ENCODE assay signal across 8 cellular contexts in the genomic region with DNA sequence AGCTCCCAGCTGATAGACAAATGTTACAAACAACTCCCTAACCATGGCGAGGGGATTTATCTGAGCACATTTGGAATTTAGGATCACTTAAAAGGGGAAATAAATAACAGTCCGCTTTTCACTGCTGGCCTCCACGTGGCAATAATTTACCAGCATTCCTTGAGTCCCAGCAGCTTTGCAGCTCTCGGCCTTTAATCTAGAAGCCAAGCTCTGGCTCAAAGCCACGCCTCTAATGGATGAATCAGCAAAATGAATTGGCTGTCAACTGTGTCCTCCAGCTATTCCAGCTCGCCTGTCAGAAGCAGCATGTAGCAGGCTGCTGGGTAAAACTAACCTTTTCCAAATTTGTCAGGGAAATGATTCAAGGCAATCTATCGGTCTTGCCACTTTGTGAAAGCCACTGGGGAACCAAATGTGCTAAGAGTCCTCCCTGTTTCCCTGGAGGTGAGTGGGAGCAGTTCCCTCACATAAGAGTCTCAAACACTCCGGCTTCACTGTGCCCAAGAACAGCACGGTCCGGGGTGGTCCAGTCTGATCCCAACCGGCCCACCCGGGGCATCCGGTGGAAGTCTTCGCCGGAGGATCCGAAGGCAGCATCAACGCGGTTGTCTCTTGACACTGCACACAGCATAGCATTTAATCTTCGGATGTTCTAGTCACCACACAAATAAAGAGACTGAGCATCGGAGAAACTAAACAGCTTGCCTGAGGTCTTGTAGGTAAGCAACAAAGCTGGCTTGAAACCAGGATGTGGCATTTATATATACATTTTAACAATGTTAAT.
A peak's percentile ranks its signal among the peaks of the same experiment; 100 is the strongest.
DNase-seq lines count a peak whose midpoint lies in the region; ATAC-seq, FAIRE-seq and TF ChIP-seq lines count a peak whose summit lies in the region.

No MANE protein-coding gene starts in this region.

- no peaks in the 10 kb centered on the region for H3K79me2 ChIP-seq in PC-3 (ENCODE audit: low read length)
- no peaks in the 10 kb centered on the region for H3K79me2 ChIP-seq in HepG2 (ENCODE audit: insufficient read depth, low read length)

- TF ChIP-seq EP300 in HepG2 (IDR thresholded peaks at IDR 0.05; ENCODE audit: low read depth in 2 of 2, low read length in 2 of 2) (peak in 1 of 2 experiments; percentile 74; a peak in 1 of 4 replicates), HepG2 (CRISPR knock-in tag; IDR thresholded peaks at IDR 0.05; ENCODE audit: borderline replicate concordance) (peak; percentile 49; the same call in 1 of the 2 replicates)

- peak overlapping the region; percentile 43 for H3K9ac ChIP-seq in PC-3 (ENCODE audit: low read length)
- no peak overlapping the region for H3K9ac ChIP-seq in duodenal mucosa (ENCODE audit: low read depth in 1 of 2, low read length in 2 of 2)
- H3K9ac ChIP-seq in HepG2 (ENCODE audit: insufficient read depth, low read depth, low read length): peak overlapping the region; percentile 63

- DNase-seq in GM19239 (ENCODE audit: insufficient read length, low spot score) (no peak), PC-3 (peak; percentile 92), HepG2 (ENCODE audit: low spot score) (peak; percentile 98), tibial artery (peak; percentile 88 to 90)
- DNase-seq in activated CD4-positive, alpha-beta T cell treated with anti-CD3 and anti-CD28 coated beads, Interleukin-2, amount 50 U/mL, for 4 hours: no peak

- H3K4me2 ChIP-seq in PC-3 (ENCODE audit: low read length) (peak overlapping the region; percentile 82), HepG2 (ENCODE audit: low read depth, low read length) (peak overlapping the region; percentile 87)

- no peaks in the 10 kb centered on the region for H3K9me2 ChIP-seq in PC-3 (replicated peaks; ENCODE audit: low read length)

- H3K36me3 ChIP-seq in PC-3 (ENCODE audit: low read depth, low read length): no peaks in the 10 kb centered on the region
- H3K36me3 ChIP-seq in duodenal mucosa (ENCODE audit: control insufficient read depth in 1 of 2, insufficient read depth in 2 of 2, low read length in 2 of 2): peaks cover 0 to 5% of the 10 kb centered on the region in 2 donors
- H3K36me3 ChIP-seq in HepG2 (replicated peaks in 1 of 2; ENCODE audit: control insufficient read depth in 1 of 2, insufficient read depth in 2 of 2, low read length in 2 of 2): peaks cover 5 to 15% of the 10 kb centered on the region in 2 experiments; a peak in 4 of 5 replicates
- H3K36me3 ChIP-seq in tibial artery: peaks cover 8 to 11% (median 9%) of the 10 kb centered on the region in 3 donors

- no peak; the same call in 1 of the 2 replicates for TF ChIP-seq RAD21 in HepG2 (CRISPR knock-in tag; IDR thresholded peaks at IDR 0.05)

- intact Hi-C loops in PC-3 (cut with micrococcal nuclease): no loop called here
- intact Hi-C loops in HepG2 (cut with micrococcal nuclease; ENCODE audit: unreplicated experiment): loop anchor here (1.0 to 10.0 kb wide), 5 partner anchors 11 to 184 kb away; no protein-coding TSS in a partner anchor
- intact Hi-C loops in tibial artery (cut with DNase I; ENCODE audit: low total_unique reads): no loop called here

- POLR2A ChIA-PET in PC-3 (lab: Charles Lee; ENCODE audit: unreplicated experiment) (interaction anchor here (0.6 kb wide), 1 partner anchor 41 kb away, joined by 5 read pairs; no protein-coding TSS in a partner anchor), HepG2 (lab: Yijun Ruan, JAX) (interaction anchor here (0.8 to 3.6 kb wide), 16 partner anchors 9 to 231 kb away, joined by 3 to 36 read pairs (median 4); no protein-coding TSS in a partner anchor)

- peak overlapping the region; percentile 55 for H3K4me3 ChIP-seq in PC-3 (ENCODE audit: low read length)
- H3K4me3 ChIP-seq in duodenal mucosa (ENCODE audit: low read depth in 1 of 2, low read length in 2 of 2): peak overlapping the region in 1 of 2 donors; percentile 53
- H3K4me3 ChIP-seq in HepG2 (replicated peaks in 1 of 3; ENCODE audit: insufficient read depth in 1 of 3, low read depth in 2 of 3, low read length in 3 of 3): peak overlapping the region; percentile 44 to 62 (median 49)
- peak overlapping the region; percentile 33 to 34 for H3K4me3 ChIP-seq in tibial artery

- ATAC-seq in PC-3: peak; percentile 89
- peak; percentile 95 for ATAC-seq in HepG2
- no peak for ATAC-seq in HG03565 (IDR thresholded peaks at IDR 0.05; ENCODE audit: unreplicated experiment)
- no peak for ATAC-seq in activated CD4-positive, CD25-positive, alpha-beta regulatory T cell treated with anti-CD3 and anti-CD28 coated beads, Interleukin-2, amount 50 U/mL, for 24 hours

- CTCF ChIA-PET in PC-3 (lab: Charles Lee) (no interaction called here), HepG2 (lab: Yijun Ruan, JAX; ENCODE audit: low intra/inter-chr PET ratio, low total read pairs) (no interaction called here)

- no peaks in the 10 kb centered on the region for H3K27me3 ChIP-seq in PC-3 (ENCODE audit: low read length)
- H3K27me3 ChIP-seq in duodenal mucosa (ENCODE audit: control insufficient read depth in 1 of 2, insufficient read depth in 2 of 2, low read length in 2 of 2): no peaks in the 10 kb centered on the region
- no peaks in the 10 kb centered on the region for H3K27me3 ChIP-seq in HepG2 (ENCODE audit: control insufficient read depth in 1 of 2, insufficient read depth in 2 of 2, low read length in 2 of 2)
- H3K27me3 ChIP-seq in tibial artery: no peaks in the 10 kb centered on the region

- BruUV-seq in PC-3 (replicated peaks; lab: Mats Ljungman, UMichigan) (no TSS peak), HepG2 (replicated peaks; lab: Mats Ljungman, UMichigan) (TSS peak; percentile 94)

- H3K4me1 ChIP-seq in PC-3 (ENCODE audit: insufficient read depth, low read length) (peaks cover 20% of the 10 kb centered on the region), duodenal mucosa (ENCODE audit: control insufficient read depth in 1 of 2, insufficient read depth in 2 of 2, low read length in 2 of 2) (peaks cover 15 to 19% of the 10 kb centered on the region in 2 donors), HepG2 (ENCODE audit: insufficient read depth, low read length) (peaks cover 71% of the 10 kb centered on the region), tibial artery (peaks cover 0 to 24% (median 6%) of the 10 kb centered on the region in 4 donors)

- in situ Hi-C loops in HepG2 (cut with HindIII; ENCODE audit: extremely low pct_ligation_motif_present, low pct_unique_long_range_greater_than_20kb): no loop called here

- 8% methylated on average over 17 of the region's 20 CpGs for WGBS in HepG2 (ENCODE audit: low lambda C conversion rate)

- H2AFZ ChIP-seq in PC-3 (ENCODE audit: low read length) (peak overlapping the region; percentile 76), HepG2 (ENCODE audit: low read length) (no peak overlapping the region)

- no peaks in the 10 kb centered on the region for H3F3A ChIP-seq in PC-3 (ENCODE audit: low read length, unreplicated experiment)

- H3K9me3 ChIP-seq in PC-3 (ENCODE audit: low read length) (no peaks in the 10 kb centered on the region), duodenal mucosa (ENCODE audit: control insufficient read depth in 1 of 2, low read length in 2 of 2) (no peaks in the 10 kb centered on the region), HepG2 (ENCODE audit: low read length) (no peaks in the 10 kb centered on the region), tibial artery (no peaks in the 10 kb centered on the region)

- H3K27ac ChIP-seq in PC-3 (ENCODE audit: low read length) (peak overlapping the region; percentile 76), duodenal mucosa (ENCODE audit: low read depth, low read length) (peak overlapping the region; percentile 30), HepG2 (ENCODE audit: extremely low read length, insufficient read depth, low read length) (peak overlapping the region; percentile 78), tibial artery (peak overlapping the region; percentile 56 to 64)

- TF ChIP-seq POLR2A in HepG2 (IDR thresholded peaks at IDR 0.05; ENCODE audit: insufficient read depth in 1 of 2, low read depth in 2 of 2, low read length in 2 of 2): peak; percentile 58 to 87; a peak in 3 of 4 replicates

- H4K20me1 ChIP-seq in PC-3 (ENCODE audit: low read length) (no peaks in the 10 kb centered on the region), HepG2 (ENCODE audit: insufficient read depth, low read length) (no peaks in the 10 kb centered on the region)

- no peak for TF ChIP-seq CTCF in PC-3 (conservative IDR thresholded peaks at IDR 0.05; ENCODE audit: low read depth, low read length)
- peak; percentile 30; the same call in 1 of the 2 replicates for TF ChIP-seq CTCF in HepG2 (CRISPR knock-in tag; IDR thresholded peaks at IDR 0.05)
- peak; percentile 9 to 24 for TF ChIP-seq CTCF in tibial artery (IDR thresholded peaks at IDR 0.05)

- peak; percentile 93 for FAIRE-seq in GM19239 (lab: Jason Lieb, UNC)
- FAIRE-seq in HepG2 (lab: Jason Lieb, UNC): peak; percentile 91

TF ChIP-seq in HepG2, 621 proteins besides CTCF, POLR2A, EP300 and RAD21 (continues in another document):
- TF ChIP-seq NCOA2 (CRISPR knock-in tag; IDR thresholded peaks at IDR 0.05) (peak; percentile 70), ZNF121 (CRISPR knock-in tag; IDR thresholded peaks at IDR 0.05) (0 out of 2 replicates have a peak, but pooled peaks have one; percentile 67), HOXA7 (CRISPR knock-in tag; IDR thresholded peaks at IDR 0.05) (no peak)
- TF ChIP-seq, protein P1, sequence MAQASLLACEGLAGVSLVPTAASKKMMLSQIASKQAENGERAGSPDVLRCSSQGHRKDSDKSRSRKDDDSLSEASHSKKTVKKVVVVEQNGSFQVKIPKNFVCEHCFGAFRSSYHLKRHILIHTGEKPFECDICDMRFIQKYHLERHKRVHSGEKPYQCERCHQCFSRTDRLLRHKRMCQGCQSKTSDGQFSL (CRISPR knock-in tag; IDR thresholded peaks at IDR 0.05): no peak

Comparison
In these comparisons a context has a peak if more than half of its experiments do, and no peak if none do; other contexts are left out.
1. DNase-seq: peak in PC-3 (single experiment), HepG2 (single experiment) and tibial artery (2 of 2); none in GM19239 (single experiment) and activated CD4-positive, alpha-beta T cell treated with anti-CD3 and anti-CD28 coated beads, Interleukin-2, amount 50 U/mL, for 4 hours (0 of 2).
2. ATAC-seq: peak in PC-3 (single experiment) and HepG2 (single experiment); none in HG03565 (single experiment) and activated CD4-positive, CD25-positive, alpha-beta regulatory T cell treated with anti-CD3 and anti-CD28 coated beads, Interleukin-2, amount 50 U/mL, for 24 hours (0 of 2).
3. H3K9ac ChIP-seq: peak in PC-3 (single experiment) and HepG2 (single experiment); none in duodenal mucosa (0 of 2).
4. Peak in every context shown above with its lines, with median percentiles within 50 percentile points of each other: H3K27ac ChIP-seq.